15 cellular contexts compared by ENCODE assay signal in genomic region chr1:229225331-229225782, GRCh38. TPM values are rescaled to one million over a fixed set of nuclear protein-coding genes. Genes with fewer than 3 reads are reported as not detected.
DNase-seq lines count a peak whose midpoint lies in the region; ATAC-seq and TF ChIP-seq lines count a peak whose summit lies in the region.
"Had no signal": no experiment of that assay in that cellular context is flagged by ENCODE, and none has a peak within 500 bp of the region (broad histone marks: within the 10 kb centered on the region; RNA-seq: fewer than 3 reads in every experiment).

No MANE protein-coding gene starts in this region.

- TF ChIP-seq CTCF in VCaP (conservative IDR thresholded peaks at IDR 0.05), result no peak
- peak in 1 of 4 donors; percentile 5 for TF ChIP-seq CTCF in right lobe of liver (IDR thresholded peaks at IDR 0.05)

- WGBS in right lobe of liver (ENCODE audit: insufficient coverage, low coverage, low lambda C conversion rate, missing lambda C conversion rate), result 43% methylated on average over 2 of the region's 7 CpGs

- H3K27me3 ChIP-seq in right lobe of liver, result no peaks in the 10 kb centered on the region
- H3K27me3 ChIP-seq in H7 (ENCODE audit: control insufficient read depth, insufficient read depth, low read length), result no peaks in the 10 kb centered on the region

- H3K27ac ChIP-seq in VCaP (peak overlapping the region; percentile 91), right lobe of liver (peak overlapping the region in 2 of 3 donors; percentile 58 to 99)
- H3K27ac ChIP-seq: GM23248 had no signal

- no peaks in the 10 kb centered on the region for H3K36me3 ChIP-seq in right lobe of liver
- no peaks in the 10 kb centered on the region for H3K36me3 ChIP-seq in H7 (replicated peaks; ENCODE audit: control insufficient read depth, insufficient read depth, low read length)

- DNase-seq in DMS153 (lab: John Stamatoyannopoulos, UW) (peak; percentile 79), NCI-H1105 (lab: John Stamatoyannopoulos, UW) (peak; percentile 24), right lobe of liver (peak; percentile 51 to 73 (median 68)), NCI-H226 (no peak), H7 (no peak), hippocampal formation (lab: John Stamatoyannopoulos, UW) (no peak)
- DNase-seq: activated naive CD4-positive, alpha-beta T cell; effector CD8-positive, alpha-beta T cell; GM23248; KG1; NCI-H2029; nucleus accumbens; stimulated activated naive CD8-positive, alpha-beta T cell treated with anti-CD3 and anti-CD28 coated beads, Interleukin-15, Interleukin-2, amounts not matched to agents 100 U/mL and 50 U/mL, for 24 hours had no signal

- H3K4me3 ChIP-seq in right lobe of liver (no peak overlapping the region), H7 (ENCODE audit: insufficient read depth, low read depth, low read length) (no peak overlapping the region)
- H3K4me3 ChIP-seq: GM23248 had no signal

- peaks cover 0 to 60% (median 23%) of the 10 kb centered on the region in 4 donors for H3K4me1 ChIP-seq in right lobe of liver

- TF ChIP-seq POLR2A in right lobe of liver (IDR thresholded peaks at IDR 0.05), result peak; percentile 42

- H3K9me3 ChIP-seq in right lobe of liver, result no peaks in the 10 kb centered on the region

- peak in 3 of 4 donors; percentile 12 to 31 (median 14) for ATAC-seq in right lobe of liver
- no peak for ATAC-seq in HG03175 (IDR thresholded peaks at IDR 0.05; ENCODE audit: unreplicated experiment)
- ATAC-seq: stimulated activated naive CD8-positive, alpha-beta T cell treated with anti-CD3 and anti-CD28 coated beads, Interleukin-15, Interleukin-2, amounts not matched to agents 100 U/mL and 50 U/mL, for 24 hours had no signal

- intact Hi-C loops in right lobe of liver (cut with DNase I), result loop anchor here in 1 of 2 donors (10.0 kb wide), 1 partner anchor 491 kb away; the partner anchor contains the start of gene RHOU

RNA-seq across cellular contexts. Expression of gene RAB4A, which starts 45.6 kb away (rescaled TPM):
- total RNA-seq in right lobe of liver, result 10 to 100 TPM; 23.3 to 66.4 (median 50.0) TPM
- 47.0 and 60.7 TPM in 2 replicates for total RNA-seq in H7 (2014; rRNA removed; shearing (Covaris generic))

Comparison
In these comparisons a context has a peak if more than half of its experiments do, and no peak if none do; other contexts are left out.
1. DNase-seq: peak in DMS153 (single experiment), NCI-H1105 (single experiment) and right lobe of liver (3 of 3); none in NCI-H226 (single experiment), H7 (single experiment) and hippocampal formation (0 of 2).